In the genomic region with DNA sequence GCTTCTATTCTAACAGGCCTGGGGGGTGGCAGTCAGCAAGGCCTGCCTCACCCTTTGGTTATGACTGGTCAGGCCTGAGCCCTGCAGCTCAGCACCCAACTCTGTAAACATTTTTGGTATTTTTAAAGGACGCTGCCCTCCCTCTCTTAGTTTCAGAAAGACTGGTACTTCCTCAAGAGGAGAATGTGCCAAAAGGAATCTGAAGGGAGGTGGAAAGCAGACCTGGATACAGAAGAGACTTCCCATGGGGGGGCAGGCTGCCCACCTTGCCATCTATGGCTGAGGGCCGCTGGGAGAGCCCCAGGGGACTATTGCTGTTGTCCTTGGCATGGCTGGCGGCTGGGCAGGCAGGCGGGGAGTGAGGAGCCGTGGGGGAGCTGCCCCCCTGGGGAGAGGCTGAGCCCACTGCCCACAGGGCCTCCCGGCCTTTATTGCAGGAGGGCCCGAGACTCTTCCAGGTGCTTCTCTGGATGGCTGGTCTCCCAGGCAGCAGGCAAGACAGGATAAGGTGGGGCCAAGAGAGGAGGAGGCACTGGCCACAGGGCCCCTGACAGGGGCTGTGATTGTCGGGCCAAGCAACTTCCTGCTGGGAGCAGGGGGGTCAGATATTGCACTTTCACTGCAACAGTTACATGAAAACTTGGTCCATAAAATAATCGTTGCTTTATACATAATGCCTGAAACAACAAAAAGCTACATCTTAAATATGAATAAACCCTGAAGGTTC, we compare ENCODE assay signal across 9 cellular contexts. TPM values are rescaled to one million over a fixed set of nuclear protein-coding genes. Genes with fewer than 3 reads are reported as not detected.
DNase-seq lines count a peak whose midpoint lies in the region; ATAC-seq, FAIRE-seq and TF ChIP-seq lines count a peak whose summit lies in the region.
"Had no signal": no experiment of that assay in that cellular context is flagged by ENCODE, and none has a peak within 500 bp of the region (broad histone marks: within the 10 kb centered on the region; RNA-seq: fewer than 3 reads in every experiment).

No MANE protein-coding gene starts in this region.

- FAIRE-seq in GM12878 (lab: Jason Lieb, UNC), result no peak
- FAIRE-seq in RCC 7860 (lab: Jason Lieb, UNC), result no peak

- H3K4me1 ChIP-seq in GM12878 (ENCODE audit: control insufficient read depth, insufficient read depth, low read length), result peaks cover 18% of the 10 kb centered on the region
- H3K4me1 ChIP-seq in transverse colon, result peaks cover 27 to 52% (median 44%) of the 10 kb centered on the region in 4 donors

- TF ChIP-seq POLR2A in GM12878 (IDR thresholded peaks at IDR 0.05; ENCODE audit: low read depth, low read length) (0 out of 2 replicates have a peak, but pooled peaks have one; percentile 14), transverse colon (IDR thresholded peaks at IDR 0.05) (no peak)

- H3K27ac ChIP-seq in GM12878 (ENCODE audit: control insufficient read depth, insufficient read depth) (no peak overlapping the region), transverse colon (peak overlapping the region; percentile 38 to 54 (median 48))

- H3K4me3 ChIP-seq in GM12878 (no peak overlapping the region), transverse colon (no peak overlapping the region)

- POLR2A ChIA-PET in GM12878 (lab: Charles Lee), result interaction anchor here (1.0 kb wide), 2 partner anchors 10 to 239 kb away, joined by 3 to 4 read pairs; no protein-coding TSS in a partner anchor

- SMC1A ChIA-PET in GM12878 (lab: Charles Lee; ENCODE audit: uncharacterized antibody, unreplicated experiment), result no interaction called here

- CTCF ChIA-PET in GM12878 (lab: Yijun Ruan, JAX), result no interaction called here

- H3K9me3 ChIP-seq in GM12878 (replicated peaks; ENCODE audit: control insufficient read depth, insufficient read depth, low read length) (no peaks in the 10 kb centered on the region), transverse colon (no peaks in the 10 kb centered on the region)

- 46% methylated on average over 8 of the region's 9 CpGs for WGBS in GM12878 (ENCODE audit: insufficient coverage, insufficient replicate concordance, low lambda C conversion rate, missing lambda C conversion rate)
- 20 to 23% methylated on average over 1 to 6 of the region's 9 CpGs for WGBS in transverse colon (ENCODE audit: low coverage in 1 of 2), 2 donors

- no peak for TF ChIP-seq RAD21 in GM12878 (IDR thresholded peaks at IDR 0.05; ENCODE audit: insufficient read depth, low read depth, low read length)

- DNase-seq in activated T-cell treated with anti-CD3 and anti-CD28 coated beads, Interleukin-2, amount 50 U/mL, for 72 hours, result no peak
- DNase-seq in activated T-cell treated with anti-CD3 and anti-CD28 coated beads for 4 hours (no peak), GM12878 (ENCODE audit: low read depth, low spot score) (no peak), mesothelial cell of epicardium (ENCODE audit: low spot score in 2 of 2, unreplicated experiment in 2 of 2) (no peak), transverse colon (no peak), RCC 7860 (ENCODE audit: low spot score) (no peak), midbrain (lab: John Stamatoyannopoulos, UW) (no peak)
- DNase-seq: hippocampal formation had no signal

- H3K27me3 ChIP-seq in GM12878 (replicated peaks in 1 of 2; ENCODE audit: control insufficient read depth in 2 of 2, insufficient read depth in 2 of 2, low read length in 1 of 2) (no peaks in the 10 kb centered on the region), transverse colon (no peaks in the 10 kb centered on the region)

- no peaks in the 10 kb centered on the region for H4K20me1 ChIP-seq in GM12878 (ENCODE audit: control insufficient read depth, insufficient read depth)

- TF ChIP-seq CTCF in GM12878 (IDR thresholded peaks at IDR 0.05 in 2 of 3, conservative IDR thresholded peaks at IDR 0.05 in 1 of 3; ENCODE audit: control insufficient read depth in 2 of 3, extremely low read depth in 1 of 3, insufficient read depth in 1 of 3, low read depth in 3 of 3, low read length in 3 of 3), result no peak
- TF ChIP-seq CTCF in mesothelial cell of epicardium (IDR thresholded peaks at IDR 0.05; ENCODE audit: unreplicated experiment), result no peak
- no peak for TF ChIP-seq CTCF in transverse colon (IDR thresholded peaks at IDR 0.05)

- H3K9ac ChIP-seq in GM12878 (ENCODE audit: control insufficient read depth, insufficient read depth, low read length), result no peak overlapping the region

- no TSS peak for BruUV-seq in GM12878 (replicated peaks; lab: Mats Ljungman, UMichigan)

- no peak overlapping the region for H2AFZ ChIP-seq in GM12878 (ENCODE audit: control insufficient read depth, low read depth, low read length)

- H3K4me1 Mint-ChIP-seq in activated T-cell treated with anti-CD3 and anti-CD28 coated beads, Interleukin-2, amount 50 U/mL, for 72 hours (ENCODE audit: low read depth), result peaks cover 49% of the 10 kb centered on the region
- H3K4me1 Mint-ChIP-seq in mesothelial cell of epicardium, result peaks cover 47% of the 10 kb centered on the region

- intact Hi-C loops in GM12878 (cut with micrococcal nuclease; ENCODE audit: unreplicated experiment) (no loop called here), transverse colon (cut with DNase I; ENCODE audit: low total_unique reads) (no loop called here)

- no peak for ATAC-seq in activated T-cell treated with anti-CD3 and anti-CD28 coated beads, Interleukin-2, amount 50 U/mL, for 72 hours (replicated peaks in 1 of 2)
- ATAC-seq in GM12878 (no peak), GM21576 (IDR thresholded peaks at IDR 0.05; ENCODE audit: unreplicated experiment) (no peak)

- RAD21 ChIA-PET in GM12878 (lab: Charles Lee; ENCODE audit: unreplicated experiment), result no interaction called here

- peak overlapping the region; percentile 84 for H3K27ac Mint-ChIP-seq in activated T-cell treated with anti-CD3 and anti-CD28 coated beads, Interleukin-2, amount 50 U/mL, for 72 hours
- H3K27ac Mint-ChIP-seq in mesothelial cell of epicardium, result peak overlapping the region; percentile 73

- H3K4me3 Mint-ChIP-seq in activated T-cell treated with anti-CD3 and anti-CD28 coated beads, Interleukin-2, amount 50 U/mL, for 72 hours, result no peak overlapping the region
- H3K4me3 Mint-ChIP-seq in mesothelial cell of epicardium, result peak overlapping the region; percentile 26

- in situ Hi-C loops in GM12878 (cut with MboI) (no loop called here), transverse colon (cut with MboI; ENCODE audit: low pct_ligation_motif_present in 1 of 4, low pct_unique_long_range_greater_than_20kb in 1 of 4, low sequenced_read_pairs in 3 of 4) (no loop called here)

- H3K79me2 ChIP-seq in GM12878 (ENCODE audit: control insufficient read depth, insufficient read depth, low read length), result peaks cover 21% of the 10 kb centered on the region

- no peak overlapping the region; the same call in 1 of the 2 replicates for H3K4me2 ChIP-seq in GM12878 (ENCODE audit: control insufficient read depth, insufficient read depth)

- TF ChIP-seq EP300 in GM12878 (IDR thresholded peaks at IDR 0.05; ENCODE audit: borderline replicate concordance in 1 of 2, control insufficient read depth in 1 of 2, low read depth in 2 of 2, low read length in 2 of 2) (no peak), transverse colon (IDR thresholded peaks at IDR 0.05; ENCODE audit: low read depth) (no peak)

- peaks cover 0 to 3% of the 10 kb centered on the region in 2 experiments; a peak in 2 of 4 replicates for H3K36me3 ChIP-seq in GM12878 (ENCODE audit: control insufficient read depth in 2 of 2, insufficient read depth in 2 of 2, low read length in 1 of 2)
- H3K36me3 ChIP-seq in transverse colon, result peaks cover 0 to 7% (median 0%) of the 10 kb centered on the region in 4 donors

- no peaks in the 10 kb centered on the region for H3K9me3 Mint-ChIP-seq in activated T-cell treated with anti-CD3 and anti-CD28 coated beads, Interleukin-2, amount 50 U/mL, for 72 hours
- H3K9me3 Mint-ChIP-seq in mesothelial cell of epicardium, result no peaks in the 10 kb centered on the region

- no peaks in the 10 kb centered on the region for H3K27me3 Mint-ChIP-seq in activated T-cell treated with anti-CD3 and anti-CD28 coated beads, Interleukin-2, amount 50 U/mL, for 72 hours (ENCODE audit: low read depth)
- H3K27me3 Mint-ChIP-seq in mesothelial cell of epicardium (ENCODE audit: low read depth), result no peaks in the 10 kb centered on the region

- peaks cover 2 to 5% of the 10 kb centered on the region in 2 donors for H3K36me3 Mint-ChIP-seq in activated T-cell treated with anti-CD3 and anti-CD28 coated beads, Interleukin-2, amount 50 U/mL, for 72 hours (ENCODE audit: insufficient read depth in 2 of 2)
- H3K36me3 Mint-ChIP-seq in mesothelial cell of epicardium, result no peaks in the 10 kb centered on the region

RNA-seq across cellular contexts. Expression of a gene that starts 3.5 kb away (rescaled TPM):
- 100 to 1,000 TPM; 183 to 187 TPM for total RNA-seq in activated T-cell treated with anti-CD3 and anti-CD28 coated beads, Interleukin-2, amount 50 U/mL, for 72 hours
- total RNA-seq in GM12878 (2013; cell fraction: nucleolus; rRNA removed), result 25.4 and 26.0 TPM in 2 replicates
- total RNA-seq in GM12878 (2014; rRNA removed) (190 TPM in 2 replicates), GM12878 (2014; rRNA removed; fragmentation: Illumina TruSeq; extraction: Trizol) (174 and 188 TPM in 2 replicates), GM12878 (2021) (200 and 201 TPM in 2 replicates), mesothelial cell of epicardium (120 to 133 TPM (median 122 TPM) in 3 replicates), transverse colon (100 to 1,000 TPM in 3 of 4 donors, 10 to 100 TPM in 1; 77.4 to 225 (median 184) TPM)
- polyA plus RNA-seq in GM12878 (2011; ENCODE audit: low read depth), result 52.4 TPM
- polyA plus RNA-seq in GM12878 (2011; rRNA removed) (106 and 137 TPM in 2 replicates), GM12878 (2014; fragmentation: Illumina TruSeq; extraction: Trizol) (53.4 and 144 TPM in 2 replicates), GM12878 (2014; fragmentation: Nextera tagmentation; extraction: Ambion mirVana) (10 to 100 TPM in 1 of 2 experiments, 1 to 10 TPM in 1; 2.5 to 14.1 TPM), GM12878 (2014; rRNA removed) (188 and 210 TPM in 2 replicates), GM12878 (2016; fragmentation: Nextera tagmentation; extraction: Ambion mirVana) (100 to 1,000 TPM; 319 to 320 TPM)
- 140 and 213 TPM in 2 replicates for polyA plus RNA-seq in GM12878 (2011; cell fraction: cytosol; rRNA removed)
- polyA plus RNA-seq in GM12878 (2011; cell fraction: nucleus; rRNA removed), result 267 and 296 TPM in 2 replicates
- 131 and 139 TPM in 2 replicates for polyA plus RNA-seq in GM12878 (2012)
- 32.8 and 49.1 TPM in 2 replicates for polyA minus RNA-seq in GM12878 (2011; rRNA and poly(A)+ RNA removed)
- 21.2 and 37.3 TPM in 2 replicates for polyA minus RNA-seq in GM12878 (2011; cell fraction: cytosol; rRNA and poly(A)+ RNA removed)
- polyA minus RNA-seq in GM12878 (2011; cell fraction: nucleus; rRNA and poly(A)+ RNA removed), result 13.5 and 17.7 TPM in 2 replicates

RNA-seq across cellular contexts. Expression of a gene that starts 8.9 kb away (rescaled TPM):
- total RNA-seq in activated T-cell treated with anti-CD3 and anti-CD28 coated beads, Interleukin-2, amount 50 U/mL, for 72 hours, result 10 to 100 TPM; 26.6 to 32.5 TPM
- total RNA-seq in GM12878 (2013; cell fraction: nucleolus; rRNA removed), result 27.8 and 32.6 TPM in 2 replicates
- total RNA-seq in GM12878 (2014; rRNA removed) (14.3 and 16.9 TPM in 2 replicates), GM12878 (2014; rRNA removed; fragmentation: Illumina TruSeq; extraction: Trizol) (5.4 and 6.3 TPM in 2 replicates), GM12878 (2021) (18.7 and 21.8 TPM in 2 replicates), mesothelial cell of epicardium (13.8 to 15.0 TPM (median 14.9 TPM) in 3 replicates), transverse colon (10 to 100 TPM; 12.0 to 36.0 (median 18.4) TPM)
- 3.8 TPM for polyA plus RNA-seq in GM12878 (2011; ENCODE audit: low read depth)
- polyA plus RNA-seq in GM12878 (2011; rRNA removed) (9.2 and 15.6 TPM in 2 replicates), GM12878 (2014; fragmentation: Illumina TruSeq; extraction: Trizol) (3.3 and 4.5 TPM in 2 replicates), GM12878 (2014; fragmentation: Nextera tagmentation; extraction: Ambion mirVana) (1 to 10 TPM in 1 of 2 experiments, under 1 TPM in 1; 0.93 to 1.8 TPM), GM12878 (2014; rRNA removed) (28.0 and 29.2 TPM in 2 replicates), GM12878 (2016; fragmentation: Nextera tagmentation; extraction: Ambion mirVana) (10 to 100 TPM; 27.3 to 28.6 TPM)
- 22.2 and 29.7 TPM in 2 replicates for polyA plus RNA-seq in GM12878 (2011; cell fraction: cytosol; rRNA removed)
- polyA plus RNA-seq in GM12878 (2011; cell fraction: nucleus; rRNA removed), result 133 TPM in 2 replicates
- polyA plus RNA-seq in GM12878 (2012), result 11.6 and 12.2 TPM in 2 replicates
- 12.7 and 19.0 TPM in 2 replicates for polyA minus RNA-seq in GM12878 (2011; rRNA and poly(A)+ RNA removed)
- 4.3 and 8.1 TPM in 2 replicates for polyA minus RNA-seq in GM12878 (2011; cell fraction: cytosol; rRNA and poly(A)+ RNA removed)
- 25.4 and 30.1 TPM in 2 replicates for polyA minus RNA-seq in GM12878 (2011; cell fraction: nucleus; rRNA and poly(A)+ RNA removed)

RNA-seq across cellular contexts. Expression of a gene that starts 17.7 kb away (rescaled TPM):
- total RNA-seq in activated T-cell treated with anti-CD3 and anti-CD28 coated beads, Interleukin-2, amount 50 U/mL, for 72 hours, result 1 to 10 TPM; 4.9 to 7.0 TPM
- 6.3 and 9.0 TPM in 2 replicates for total RNA-seq in GM12878 (2013; cell fraction: nucleolus; rRNA removed)
- total RNA-seq in GM12878 (2014; rRNA removed), result 4.0 and 4.1 TPM in 2 replicates
- 2.7 and 3.0 TPM in 2 replicates for total RNA-seq in GM12878 (2014; rRNA removed; fragmentation: Illumina TruSeq; extraction: Trizol)
- total RNA-seq in GM12878 (2021), result 3.7 and 4.9 TPM in 2 replicates
- 0.63 TPM for polyA plus RNA-seq in GM12878 (2011; ENCODE audit: low read depth)
- polyA plus RNA-seq in GM12878 (2011; rRNA removed), result 0.58 and 0.85 TPM in 2 replicates
- 0.69 and 0.87 TPM in 2 replicates for polyA plus RNA-seq in GM12878 (2011; cell fraction: cytosol; rRNA removed)
- 2.0 and 2.6 TPM in 2 replicates for polyA plus RNA-seq in GM12878 (2011; cell fraction: nucleus; rRNA removed)
- polyA plus RNA-seq in GM12878 (2012), result 1.6 and 2.9 TPM in 2 replicates
- polyA plus RNA-seq in GM12878 (2014; fragmentation: Illumina TruSeq; extraction: Trizol), result 0.65 and 1.4 TPM in 2 replicates
- polyA plus RNA-seq in GM12878 (2014; fragmentation: Nextera tagmentation; extraction: Ambion mirVana), result under 1 TPM; 0.37 to 0.43 TPM
- polyA plus RNA-seq in GM12878 (2014; rRNA removed), result 4.6 and 5.3 TPM in 2 replicates
- 1 to 10 TPM; 3.2 to 4.3 TPM for polyA plus RNA-seq in GM12878 (2016; fragmentation: Nextera tagmentation; extraction: Ambion mirVana)
- polyA minus RNA-seq in GM12878 (2011; rRNA and poly(A)+ RNA removed), result 2.5 and 3.1 TPM in 2 replicates
- polyA minus RNA-seq in GM12878 (2011; cell fraction: cytosol; rRNA and poly(A)+ RNA removed), result 0.94 and 1.2 TPM in 2 replicates
- polyA minus RNA-seq in GM12878 (2011; cell fraction: nucleus; rRNA and poly(A)+ RNA removed), result 1.9 and 3.5 TPM in 2 replicates
- total RNA-seq in mesothelial cell of epicardium, result 14.9 to 16.7 TPM (median 16.1 TPM) in 3 replicates
- total RNA-seq in transverse colon, result 10 to 100 TPM in 1 of 4 donors, 1 to 10 TPM in 2, under 1 TPM in 1; 0.40 to 15.3 (median 9.2) TPM
